In genomic region chr4:147580396-147580795, GRCh38 we compare ENCODE assay signal across 26 cellular contexts. TPM values are rescaled to one million over a fixed set of nuclear protein-coding genes. Genes with fewer than 3 reads are reported as not detected.
DNase-seq lines count a peak whose midpoint lies in the region; ATAC-seq and TF ChIP-seq lines count a peak whose summit lies in the region.
"Had no signal": no experiment of that assay in that cellular context is flagged by ENCODE, and none has a peak within 500 bp of the region (broad histone marks: within the 10 kb centered on the region; RNA-seq: fewer than 3 reads in every experiment).

No MANE protein-coding gene starts in this region.

- no peak for ATAC-seq in activated CD8-positive, alpha-beta memory T cell treated with anti-CD3 and anti-CD28 coated beads, Interleukin-2, amount 10 ng/mL, durations not matched to agents 7 days and 5 days
- ATAC-seq: activated T-cell treated with anti-CD3 and anti-CD28 coated beads, Interleukin-2, amount 50 U/mL, for 4 hours; effector memory CD8-positive, alpha-beta T cell; stimulated activated naive B cell treated with anti-CD40 and anti-IgM and Interleukin-4, amounts not matched to agents 10 μg/mL and 1 μg/mL and 100 μg/mL, for 72 hours had no signal

- H3K27ac Mint-ChIP-seq in activated CD8-positive, alpha-beta memory T cell treated with anti-CD3 and anti-CD28 coated beads, Interleukin-2, amount 10 ng/mL, durations not matched to agents 7 days and 5 days = no peak overlapping the region
- H3K27ac Mint-ChIP-seq in activated T-helper 2 cell treated with anti-CD3 and anti-CD28 coated beads, Interferon-gamma antibody, Interleukin-2, Interleukin-4, amounts not matched to agents 10 μg/mL and 5 μg/mL and 100 μg/mL, durations not matched to agents 14 hours and 24 hours and 36 hours = no peak overlapping the region
- H3K27ac Mint-ChIP-seq: CD8-positive, alpha-beta memory T cell; effector memory CD8-positive, alpha-beta T cell; stimulated activated naive B cell treated with anti-CD40 and anti-IgM and Interleukin-4, amounts not matched to agents 10 μg/mL and 1 μg/mL and 100 μg/mL, for 72 hours had no signal

- H3K36me3 ChIP-seq in brain microvascular endothelial cell (replicated peaks) = no peaks in the 10 kb centered on the region
- H3K36me3 ChIP-seq: BE2C, left ventricle myocardium inferior, sigmoid colon, suprapubic skin had no signal

- no peaks in the 10 kb centered on the region for H3K9me3 Mint-ChIP-seq in activated CD8-positive, alpha-beta memory T cell treated with anti-CD3 and anti-CD28 coated beads, Interleukin-2, amount 10 ng/mL, durations not matched to agents 7 days and 5 days (ENCODE audit: low read depth)
- H3K9me3 Mint-ChIP-seq in activated T-helper 2 cell treated with anti-CD3 and anti-CD28 coated beads, Interferon-gamma antibody, Interleukin-2, Interleukin-4, amounts not matched to agents 10 μg/mL and 5 μg/mL and 100 μg/mL, durations not matched to agents 14 hours and 24 hours and 36 hours = no peaks in the 10 kb centered on the region
- H3K9me3 Mint-ChIP-seq: effector memory CD8-positive, alpha-beta T cell had no signal

- H3K36me3 Mint-ChIP-seq in activated CD8-positive, alpha-beta memory T cell treated with anti-CD3 and anti-CD28 coated beads, Interleukin-2, amount 10 ng/mL, durations not matched to agents 7 days and 5 days = no peaks in the 10 kb centered on the region
- no peaks in the 10 kb centered on the region for H3K36me3 Mint-ChIP-seq in activated T-helper 2 cell treated with anti-CD3 and anti-CD28 coated beads, Interferon-gamma antibody, Interleukin-2, Interleukin-4, amounts not matched to agents 10 μg/mL and 5 μg/mL and 100 μg/mL, durations not matched to agents 14 hours and 24 hours and 36 hours (ENCODE audit: low read depth)

- no peaks in the 10 kb centered on the region for H3K27me3 ChIP-seq in brain microvascular endothelial cell (replicated peaks)
- H3K27me3 ChIP-seq: BE2C, sigmoid colon, suprapubic skin had no signal

- no peak for TF ChIP-seq CTCF in brain microvascular endothelial cell (IDR thresholded peaks at IDR 0.05; ENCODE audit: low read depth, low read length, missing control alignments)

- no peak overlapping the region for H3K27ac ChIP-seq in brain microvascular endothelial cell
- H3K27ac ChIP-seq: left ventricle myocardium inferior, sigmoid colon, suprapubic skin, VCaP had no signal

- intact Hi-C loops in activated T-helper 2 cell treated with anti-CD3 and anti-CD28 coated beads, Interferon-gamma antibody, Interleukin-2, Interleukin-4, amounts not matched to agents 10 μg/mL and 5 μg/mL and 100 μg/mL, durations not matched to agents 14 hours and 24 hours and 36 hours (cut with micrococcal nuclease) = loop anchor here (10.0 kb wide), 1 partner anchor 416 kb away; no protein-coding TSS in a partner anchor

- in situ Hi-C loops in brain microvascular endothelial cell (cut with HindIII; ENCODE audit: low pct_ligation_motif_present, low sequenced_read_pairs) = loop anchor here (25.0 kb wide), 1 partner anchor 468 kb away; no protein-coding TSS in a partner anchor

- CTCF ChIA-PET in activated CD8-positive, alpha-beta memory T cell treated with anti-CD3 and anti-CD28 coated beads, Interleukin-2, amount 10 ng/mL, durations not matched to agents 7 days and 5 days (lab: Charles Lee) = interaction anchor here (1.2 kb wide), 1 partner anchor 9 kb away, joined by 3 read pairs; no protein-coding TSS in a partner anchor

- H3K27me3 Mint-ChIP-seq in activated CD8-positive, alpha-beta memory T cell treated with anti-CD3 and anti-CD28 coated beads, Interleukin-2, amount 10 ng/mL, durations not matched to agents 7 days and 5 days = peaks cover 16% of the 10 kb centered on the region
- H3K27me3 Mint-ChIP-seq in activated T-helper 2 cell treated with anti-CD3 and anti-CD28 coated beads, Interferon-gamma antibody, Interleukin-2, Interleukin-4, amounts not matched to agents 10 μg/mL and 5 μg/mL and 100 μg/mL, durations not matched to agents 14 hours and 24 hours and 36 hours (ENCODE audit: low read depth) = peaks cover 7% of the 10 kb centered on the region

- no peak overlapping the region for H3K4me3 ChIP-seq in brain microvascular endothelial cell (ENCODE audit: low read depth, low read length)
- H3K4me3 ChIP-seq: left ventricle myocardium inferior, sigmoid colon, suprapubic skin had no signal

- peak; percentile 44 for DNase-seq in EL
- DNase-seq in LHCN-M2 (ENCODE audit: low read depth) = peak; percentile 41
- DNase-seq in brain microvascular endothelial cell = peak; percentile 32
- DNase-seq in iris pigment epithelial cell (ENCODE audit: low read depth) = peak; percentile 81
- no peak for DNase-seq in NCI-H82 (lab: John Stamatoyannopoulos, UW)
- DNase-seq in GM19240 (ENCODE audit: insufficient read length, low spot score) = no peak
- DNase-seq in activated CD8-positive, alpha-beta memory T cell treated with anti-CD3 and anti-CD28 coated beads, Interleukin-2, amount 10 ng/mL, durations not matched to agents 7 days and 5 days = no peak
- DNase-seq in activated T-helper 2 cell treated with anti-CD3 and anti-CD28 coated beads, Interferon-gamma antibody, Interleukin-2, Interleukin-4, amounts not matched to agents 10 μg/mL and 5 μg/mL and 100 μg/mL, durations not matched to agents 14 hours and 24 hours and 36 hours (ENCODE audit: low spot score) = no peak
- DNase-seq: ACHN; activated CD4-positive, alpha-beta T cell treated with anti-CD3 and anti-CD28 coated beads for 4 hours; activated naive CD4-positive, alpha-beta T cell; activated T-cell treated with anti-CD3 and anti-CD28 coated beads, Interleukin-2, amount 50 U/mL, for 4 hours; BE2C; CD8-positive, alpha-beta memory T cell; DMS153; effector memory CD8-positive, alpha-beta T cell; hypothalamus; left ventricle myocardium inferior; MM.1S; NCI-H146; NCI-H446 treated with DMSO at 0.1 percent for 48 hours; sigmoid colon; stimulated activated CD4-positive, alpha-beta T cell treated with anti-CD3 and anti-CD28 coated beads, Interleukin-4, amount 100 ng/mL, for 4 hours; stimulated activated naive B cell treated with anti-CD40 and anti-IgM and Interleukin-4, amounts not matched to agents 10 μg/mL and 1 μg/mL and 100 μg/mL, for 72 hours had no signal

- H3K4me3 Mint-ChIP-seq in activated CD8-positive, alpha-beta memory T cell treated with anti-CD3 and anti-CD28 coated beads, Interleukin-2, amount 10 ng/mL, durations not matched to agents 7 days and 5 days = no peak overlapping the region
- no peak overlapping the region for H3K4me3 Mint-ChIP-seq in activated T-helper 2 cell treated with anti-CD3 and anti-CD28 coated beads, Interferon-gamma antibody, Interleukin-2, Interleukin-4, amounts not matched to agents 10 μg/mL and 5 μg/mL and 100 μg/mL, durations not matched to agents 14 hours and 24 hours and 36 hours (ENCODE audit: low read depth)
- H3K4me3 Mint-ChIP-seq: activated T-cell treated with anti-CD3 and anti-CD28 coated beads, Interleukin-2, amount 50 U/mL, for 4 hours; CD8-positive, alpha-beta memory T cell; effector memory CD8-positive, alpha-beta T cell; stimulated activated naive B cell treated with anti-CD40 and anti-IgM and Interleukin-4, amounts not matched to agents 10 μg/mL and 1 μg/mL and 100 μg/mL, for 72 hours had no signal

- peaks cover 9% of the 10 kb centered on the region for H3K4me1 Mint-ChIP-seq in activated CD8-positive, alpha-beta memory T cell treated with anti-CD3 and anti-CD28 coated beads, Interleukin-2, amount 10 ng/mL, durations not matched to agents 7 days and 5 days
- no peaks in the 10 kb centered on the region for H3K4me1 Mint-ChIP-seq in activated T-helper 2 cell treated with anti-CD3 and anti-CD28 coated beads, Interferon-gamma antibody, Interleukin-2, Interleukin-4, amounts not matched to agents 10 μg/mL and 5 μg/mL and 100 μg/mL, durations not matched to agents 14 hours and 24 hours and 36 hours (ENCODE audit: low read depth)
- H3K4me1 Mint-ChIP-seq: CD8-positive, alpha-beta memory T cell; stimulated activated naive B cell treated with anti-CD40 and anti-IgM and Interleukin-4, amounts not matched to agents 10 μg/mL and 1 μg/mL and 100 μg/mL, for 72 hours had no signal

RNA-seq across cellular contexts. Expression of gene TMEM184C, which starts 36.8 kb away (rescaled TPM):
- total RNA-seq in LHCN-M2 (2014; rRNA removed) = 32.6 and 32.9 TPM in 2 replicates
- 16.4 TPM for polyA plus RNA-seq in LHCN-M2 (2012)
- 10 to 100 TPM; 18.5 to 27.2 TPM for total RNA-seq in activated CD8-positive, alpha-beta memory T cell treated with anti-CD3 and anti-CD28 coated beads, Interleukin-2, amount 10 ng/mL, durations not matched to agents 7 days and 5 days
- total RNA-seq in activated T-helper 2 cell treated with anti-CD3 and anti-CD28 coated beads, Interferon-gamma antibody, Interleukin-2, Interleukin-4, amounts not matched to agents 10 μg/mL and 5 μg/mL and 100 μg/mL, durations not matched to agents 14 hours and 24 hours and 36 hours = 20.4 and 22.0 TPM in 2 replicates

Comparison
In these comparisons a context has a peak if more than half of its experiments do, and no peak if none do; other contexts are left out.
1. DNase-seq: peak in EL (single experiment), LHCN-M2 (single experiment), brain microvascular endothelial cell (single experiment) and iris pigment epithelial cell (single experiment); none in NCI-H82 (single experiment), GM19240 (single experiment), activated CD8-positive, alpha-beta memory T cell treated with anti-CD3 and anti-CD28 coated beads, Interleukin-2, amount 10 ng/mL, durations not matched to agents 7 days and 5 days (single experiment) and activated T-helper 2 cell treated with anti-CD3 and anti-CD28 coated beads, Interferon-gamma antibody, Interleukin-2, Interleukin-4, amounts not matched to agents 10 μg/mL and 5 μg/mL and 100 μg/mL, durations not matched to agents 14 hours and 24 hours and 36 hours (single experiment).